In the genomic region with DNA sequence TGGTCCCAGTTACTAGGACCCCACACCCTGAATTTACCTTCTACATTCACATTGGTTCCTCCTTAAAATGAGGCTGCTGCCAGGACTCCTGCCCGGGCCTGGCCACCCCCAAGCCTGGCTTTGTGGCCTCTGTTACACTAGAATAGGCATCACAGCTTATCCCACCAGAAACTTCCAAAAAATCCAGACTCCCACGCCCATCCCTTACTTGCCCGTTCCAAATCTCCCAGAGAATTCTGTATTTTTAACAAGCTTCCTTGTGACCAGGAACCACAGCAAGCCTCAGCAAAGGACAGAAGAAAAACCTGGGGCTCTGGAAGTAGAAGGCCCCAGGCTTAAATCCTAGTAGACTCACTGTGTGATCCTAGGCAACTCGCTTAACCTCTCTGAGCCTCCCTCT, we compare ENCODE assay signal across 1 cellular context.
A peak's percentile ranks its signal among the peaks of the same experiment; 100 is the strongest.
TF ChIP-seq lines count a peak whose summit lies in the region.

No MANE protein-coding gene starts in this region.

TF ChIP-seq in K562, 482 proteins besides CTCF, POLR2A, EP300 and RAD21:
- no peak for TF ChIP-seq ZNF444 (CRISPR knock-in tag; IDR thresholded peaks at IDR 0.05)
- TF ChIP-seq ZFP36 (IDR thresholded peaks at IDR 0.05; ENCODE audit: low read depth, low read length, partially characterized antibody), result peak; percentile 31
